29 cellular contexts compared by ENCODE assay signal in the genomic region with DNA sequence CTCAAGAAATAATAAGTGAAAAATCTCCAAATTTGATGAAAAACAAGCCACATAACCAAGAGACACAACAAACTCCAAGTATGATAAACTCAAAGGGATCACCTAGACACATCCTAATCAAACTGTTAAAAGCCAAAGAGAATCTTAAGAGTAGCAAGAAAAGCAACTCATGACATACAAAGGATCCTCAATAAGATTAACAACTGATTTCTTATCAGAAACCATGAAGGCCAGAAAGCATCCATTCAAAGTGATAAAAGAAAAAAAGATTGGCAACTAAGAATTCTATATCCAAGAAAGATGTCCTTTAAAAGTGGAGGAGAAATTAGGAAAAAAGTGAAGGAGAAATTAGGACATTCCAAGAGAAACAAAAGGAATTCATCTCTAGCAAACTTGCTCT. TPM values are rescaled to one million over a fixed set of nuclear protein-coding genes. Genes with fewer than 3 reads are reported as not detected.
A peak's percentile ranks its signal among the peaks of the same experiment; 100 is the strongest.
DNase-seq lines count a peak whose midpoint lies in the region; ATAC-seq and TF ChIP-seq lines count a peak whose summit lies in the region.
"Had no signal": no experiment of that assay in that cellular context is flagged by ENCODE, and none has a peak within 500 bp of the region (broad histone marks: within the 10 kb centered on the region; RNA-seq: fewer than 3 reads in every experiment).

No MANE protein-coding gene starts in this region.

- no peaks in the 10 kb centered on the region for H3K27me3 Mint-ChIP-seq in activated CD8-positive, alpha-beta memory T cell treated with anti-CD3 and anti-CD28 coated beads, Interleukin-2, amount 10 ng/mL, durations not matched to agents 7 days and 5 days
- H3K27me3 Mint-ChIP-seq in activated T-helper 2 cell treated with anti-CD3 and anti-CD28 coated beads, Interferon-gamma antibody, Interleukin-2, Interleukin-4, amounts not matched to agents 10 μg/mL and 5 μg/mL and 100 μg/mL, durations not matched to agents 14 hours and 24 hours and 36 hours (ENCODE audit: low read depth), result no peaks in the 10 kb centered on the region
- H3K27me3 Mint-ChIP-seq: CD8-positive, alpha-beta memory T cell; effector memory CD8-positive, alpha-beta T cell had no signal

- H2BK5ac ChIP-seq in IMR-90 (ENCODE audit: low read depth, low read length, poor library complexity, severe bottlenecking), result peak overlapping the region; percentile 52

- peaks cover 6 to 71% of the 10 kb centered on the region in 2 experiments; a peak in 3 of 4 replicates for H3K79me1 ChIP-seq in IMR-90 (ENCODE audit: low read depth in 1 of 2, low read length in 2 of 2)

- H3K36me3 Mint-ChIP-seq in activated CD8-positive, alpha-beta memory T cell treated with anti-CD3 and anti-CD28 coated beads, Interleukin-2, amount 10 ng/mL, durations not matched to agents 7 days and 5 days, result peaks cover 70% of the 10 kb centered on the region
- H3K36me3 Mint-ChIP-seq in activated T-helper 2 cell treated with anti-CD3 and anti-CD28 coated beads, Interferon-gamma antibody, Interleukin-2, Interleukin-4, amounts not matched to agents 10 μg/mL and 5 μg/mL and 100 μg/mL, durations not matched to agents 14 hours and 24 hours and 36 hours (ENCODE audit: low read depth), result peaks cover 93% of the 10 kb centered on the region

- H2BK120ac ChIP-seq in IMR-90 (ENCODE audit: low read depth, low read length), result no peak overlapping the region

- no peaks in the 10 kb centered on the region for H3K9me3 ChIP-seq in IMR-90 (ENCODE audit: control insufficient read depth, insufficient read depth, low read length)
- no peaks in the 10 kb centered on the region for H3K9me3 ChIP-seq in smooth muscle cell (replicated peaks; ENCODE audit: low read depth)
- H3K9me3 ChIP-seq: testis had no signal

- peaks cover 85% of the 10 kb centered on the region for H4K20me1 ChIP-seq in IMR-90 (ENCODE audit: insufficient read depth, low read length)
- peaks cover 99% of the 10 kb centered on the region for H4K20me1 ChIP-seq in smooth muscle cell (ENCODE audit: low read depth)

- H3K4me2 ChIP-seq in IMR-90 (ENCODE audit: low read depth, low read length) (no peak overlapping the region), smooth muscle cell (peak overlapping the region; percentile 59)
- H3K4me2 ChIP-seq: neural progenitor cell, PC-9 had no signal

- no peak for TF ChIP-seq POLR2A in IMR-90 (IDR thresholded peaks at IDR 0.05; ENCODE audit: low read depth, low read length)

- H3K27me3 ChIP-seq in IMR-90 (ENCODE audit: control insufficient read depth, insufficient read depth, low read length) (no peaks in the 10 kb centered on the region), smooth muscle cell (ENCODE audit: low read depth) (no peaks in the 10 kb centered on the region)
- H3K27me3 ChIP-seq: neural progenitor cell, testis had no signal

- CTCF ChIA-PET in activated CD8-positive, alpha-beta memory T cell treated with anti-CD3 and anti-CD28 coated beads, Interleukin-2, amount 10 ng/mL, durations not matched to agents 7 days and 5 days (lab: Charles Lee), result no interaction called here
- CTCF ChIA-PET in IMR-90 (lab: Yijun Ruan, JAX), result no interaction called here

- H2BK15ac ChIP-seq in IMR-90 (ENCODE audit: low read depth, low read length), result no peak overlapping the region

- no peak overlapping the region for H3K9ac ChIP-seq in IMR-90 (ENCODE audit: low read depth, low read length)
- H3K9ac ChIP-seq in smooth muscle cell (ENCODE audit: low read depth), result no peak overlapping the region
- H3K9ac ChIP-seq: neural progenitor cell had no signal

- H3F3A ChIP-seq in smooth muscle cell (ENCODE audit: low read depth), result peaks cover 32% of the 10 kb centered on the region

- TF ChIP-seq RAD21 in IMR-90 (IDR thresholded peaks at IDR 0.05; ENCODE audit: low read length), result no peak

- H2BK20ac ChIP-seq in IMR-90 (ENCODE audit: low read depth, low read length), result no peak overlapping the region

- H3K4me1 Mint-ChIP-seq in activated CD8-positive, alpha-beta memory T cell treated with anti-CD3 and anti-CD28 coated beads, Interleukin-2, amount 10 ng/mL, durations not matched to agents 7 days and 5 days, result peaks cover 47% of the 10 kb centered on the region
- H3K4me1 Mint-ChIP-seq in activated T-helper 2 cell treated with anti-CD3 and anti-CD28 coated beads, Interferon-gamma antibody, Interleukin-2, Interleukin-4, amounts not matched to agents 10 μg/mL and 5 μg/mL and 100 μg/mL, durations not matched to agents 14 hours and 24 hours and 36 hours (ENCODE audit: low read depth), result peaks cover 61% of the 10 kb centered on the region

- peaks cover 21% of the 10 kb centered on the region for H3K9me1 ChIP-seq in IMR-90 (ENCODE audit: insufficient read depth, low read length)

- no peak overlapping the region for H3K4me3 ChIP-seq in IMR-90 (ENCODE audit: insufficient read depth, low read depth, low read length)
- H3K4me3 ChIP-seq in smooth muscle cell, result no peak overlapping the region
- H3K4me3 ChIP-seq: neural progenitor cell, PC-9, SK-N-MC, skin epidermis, testis had no signal

- dilution Hi-C loops in IMR-90 (cut with HindIII; ENCODE audit: low sequenced_read_pairs, unreplicated experiment), result no loop called here

- no peak overlapping the region for H4K8ac ChIP-seq in IMR-90 (ENCODE audit: low read depth in 2 of 2, low read length in 2 of 2)

- peaks cover 99% of the 10 kb centered on the region for H3K79me2 ChIP-seq in smooth muscle cell (ENCODE audit: low read depth)

- H3K4me1 ChIP-seq in IMR-90 (ENCODE audit: control insufficient read depth, insufficient read depth, low read length), result peaks cover 12% of the 10 kb centered on the region
- peaks cover 14% of the 10 kb centered on the region for H3K4me1 ChIP-seq in smooth muscle cell (ENCODE audit: low read depth)

- in situ Hi-C loops in IMR-90 (cut with MboI; ENCODE audit: low sequenced_read_pairs), result no loop called here

- no peak overlapping the region for H3K27ac ChIP-seq in IMR-90 (ENCODE audit: insufficient read depth, low read length)
- H3K27ac ChIP-seq in smooth muscle cell (ENCODE audit: low read depth), result peak overlapping the region; percentile 81
- H3K27ac ChIP-seq: neural progenitor cell, PC-9, SK-N-MC, skin epidermis, testis had no signal

- H2AK5ac ChIP-seq in IMR-90 (ENCODE audit: low read depth, low read length), result no peak overlapping the region

- no peak for DNase-seq in activated CD8-positive, alpha-beta memory T cell treated with anti-CD3 and anti-CD28 coated beads, Interleukin-2, amount 10 ng/mL, durations not matched to agents 7 days and 5 days
- no peak for DNase-seq in activated CD8-positive, alpha-beta memory T cell treated with anti-CD3 and anti-CD28 coated beads, Interleukin-2, amount 50 U/mL, for 4 hours
- DNase-seq in IMR-90 (no peak), smooth muscle cell (lab: John Stamatoyannopoulos, UW; ENCODE audit: unreplicated experiment) (no peak)
- DNase-seq in activated T-helper 2 cell treated with anti-CD3 and anti-CD28 coated beads, Interferon-gamma antibody, Interleukin-2, Interleukin-4, amounts not matched to agents 10 μg/mL and 5 μg/mL and 100 μg/mL, durations not matched to agents 14 hours and 24 hours and 36 hours (ENCODE audit: low spot score), result no peak
- no peak for DNase-seq in stimulated activated naive CD4-positive, alpha-beta T cell (lab: John Stamatoyannopoulos, UW)
- DNase-seq: activated CD4-positive, alpha-beta T cell treated with anti-CD3 and anti-CD28 coated beads for 1 hour; activated effector memory CD4-positive, alpha-beta T cell treated with anti-CD3 and anti-CD28 coated beads, Interleukin-2, amount 50 U/mL, for 16 hours; CD8-positive, alpha-beta memory T cell; central memory CD4-positive, alpha-beta T cell; cortex of kidney; effector memory CD8-positive, alpha-beta T cell; EL; hippocampal formation; Karpas-422; mammary epithelial cell; NCI-H1417; NCI-H2029 treated with DMSO at 0.1 percent for 48 hours; NCI-H2227 treated with DMSO at 0.1 percent for 48 hours; NCI-H526; NK-92 treated with Interleukin-12 subunit alpha and Interleukin-12 subunit beta, amount 100 ng/mL, for 24 hours; PC-9; stimulated activated naive CD4-positive, alpha-beta T cell treated with Interleukin-2 at 50 U/mL for 16 hours; T-helper 2 cell; testis had no signal

- POLR2A ChIA-PET in IMR-90 (lab: Charles Lee; ENCODE audit: unreplicated experiment), result no interaction called here

- TF ChIP-seq CTCF in IMR-90 (conservative IDR thresholded peaks at IDR 0.05; ENCODE audit: low read depth, low read length), result no peak
- TF ChIP-seq CTCF in smooth muscle cell (IDR thresholded peaks at IDR 0.05; ENCODE audit: borderline replicate concordance, insufficient read depth, poor library complexity, severe bottlenecking), result no peak

- H2AK9ac ChIP-seq in IMR-90 (replicated peaks; ENCODE audit: low read depth, low read length, poor library complexity), result no peak overlapping the region

- H4K91ac ChIP-seq in IMR-90 (ENCODE audit: insufficient read depth, low read depth, low read length), result no peak overlapping the region

- H3K36me3 ChIP-seq in IMR-90 (ENCODE audit: control insufficient read depth, insufficient read depth, low read length) (peaks cover 19% of the 10 kb centered on the region), smooth muscle cell (ENCODE audit: low read depth) (no peaks in the 10 kb centered on the region)

- intact Hi-C loops in IMR-90 (cut with micrococcal nuclease), result no loop called here
- intact Hi-C loops in activated T-helper 2 cell treated with anti-CD3 and anti-CD28 coated beads, Interferon-gamma antibody, Interleukin-2, Interleukin-4, amounts not matched to agents 10 μg/mL and 5 μg/mL and 100 μg/mL, durations not matched to agents 14 hours and 24 hours and 36 hours (cut with micrococcal nuclease), result no loop called here

- no peak overlapping the region for H4K5ac ChIP-seq in IMR-90 (ENCODE audit: low read depth, low read length)

- no peak overlapping the region for H3K18ac ChIP-seq in IMR-90 (ENCODE audit: low read depth, low read length)

- no peak overlapping the region for H3K4ac ChIP-seq in IMR-90 (ENCODE audit: low read depth, low read length)

- H3K9me3 Mint-ChIP-seq in activated CD8-positive, alpha-beta memory T cell treated with anti-CD3 and anti-CD28 coated beads, Interleukin-2, amount 10 ng/mL, durations not matched to agents 7 days and 5 days (ENCODE audit: low read depth), result peaks cover 7% of the 10 kb centered on the region
- H3K9me3 Mint-ChIP-seq in activated T-helper 2 cell treated with anti-CD3 and anti-CD28 coated beads, Interferon-gamma antibody, Interleukin-2, Interleukin-4, amounts not matched to agents 10 μg/mL and 5 μg/mL and 100 μg/mL, durations not matched to agents 14 hours and 24 hours and 36 hours, result peaks cover 25% of the 10 kb centered on the region

- no peak overlapping the region for H3K56ac ChIP-seq in IMR-90 (ENCODE audit: extremely low read depth, insufficient read depth, low read length)

- BruUV-seq in IMR-90 (replicated peaks; lab: Mats Ljungman, UMichigan), result no TSS peak

- H3K4me3 Mint-ChIP-seq in activated CD8-positive, alpha-beta memory T cell treated with anti-CD3 and anti-CD28 coated beads, Interleukin-2, amount 10 ng/mL, durations not matched to agents 7 days and 5 days, result no peak overlapping the region
- no peak overlapping the region for H3K4me3 Mint-ChIP-seq in activated T-helper 2 cell treated with anti-CD3 and anti-CD28 coated beads, Interferon-gamma antibody, Interleukin-2, Interleukin-4, amounts not matched to agents 10 μg/mL and 5 μg/mL and 100 μg/mL, durations not matched to agents 14 hours and 24 hours and 36 hours (ENCODE audit: low read depth)
- H3K4me3 Mint-ChIP-seq: CD8-positive, alpha-beta memory T cell; effector memory CD8-positive, alpha-beta T cell; neural progenitor cell had no signal

- no peak overlapping the region for H3K23ac ChIP-seq in IMR-90 (ENCODE audit: low read depth, low read length)

- no peak overlapping the region for H2AFZ ChIP-seq in IMR-90 (replicated peaks; ENCODE audit: low read length, poor library complexity)
- no peak overlapping the region for H2AFZ ChIP-seq in smooth muscle cell (ENCODE audit: low read depth)
- H2AFZ ChIP-seq: neural progenitor cell, PC-9 had no signal

- H3K27ac Mint-ChIP-seq in activated CD8-positive, alpha-beta memory T cell treated with anti-CD3 and anti-CD28 coated beads, Interleukin-2, amount 10 ng/mL, durations not matched to agents 7 days and 5 days, result peak overlapping the region; percentile 40
- H3K27ac Mint-ChIP-seq in activated T-helper 2 cell treated with anti-CD3 and anti-CD28 coated beads, Interferon-gamma antibody, Interleukin-2, Interleukin-4, amounts not matched to agents 10 μg/mL and 5 μg/mL and 100 μg/mL, durations not matched to agents 14 hours and 24 hours and 36 hours, result peak overlapping the region; percentile 48
- H3K27ac Mint-ChIP-seq: effector memory CD8-positive, alpha-beta T cell; neural progenitor cell had no signal

- no peak overlapping the region for H3K14ac ChIP-seq in IMR-90 (replicated peaks; ENCODE audit: low read depth, low read length)

- no peak for ATAC-seq in activated CD8-positive, alpha-beta memory T cell treated with anti-CD3 and anti-CD28 coated beads, Interleukin-2, amount 10 ng/mL, durations not matched to agents 7 days and 5 days
- ATAC-seq in IMR-90 (ENCODE audit: low read depth) (no peak), GM18520 (IDR thresholded peaks at IDR 0.05; ENCODE audit: unreplicated experiment) (no peak)
- ATAC-seq: effector memory CD8-positive, alpha-beta T cell had no signal

RNA-seq across cellular contexts. Expression of a gene that starts 23.5 kb away (rescaled TPM):
- total RNA-seq in activated CD8-positive, alpha-beta memory T cell treated with anti-CD3 and anti-CD28 coated beads, Interleukin-2, amount 10 ng/mL, durations not matched to agents 7 days and 5 days, result 10 to 100 TPM; 50.5 to 59.4 TPM
- 53.2 and 55.3 TPM in 2 replicates for total RNA-seq in IMR-90 (2012; rRNA removed)
- 40.5 and 40.9 TPM in 2 replicates for polyA plus RNA-seq in IMR-90 (2012; rRNA removed)
- 12.6 and 25.0 TPM in 2 replicates for polyA plus RNA-seq in IMR-90 (2012; cell fraction: cytosol; rRNA removed)
- polyA plus RNA-seq in IMR-90 (2012; cell fraction: nucleus; rRNA removed; ENCODE audit: low replicate concordance), result 7.3 and 45.0 TPM in 2 replicates
- 50.5 and 52.2 TPM in 2 replicates for total RNA-seq in activated T-helper 2 cell treated with anti-CD3 and anti-CD28 coated beads, Interferon-gamma antibody, Interleukin-2, Interleukin-4, amounts not matched to agents 10 μg/mL and 5 μg/mL and 100 μg/mL, durations not matched to agents 14 hours and 24 hours and 36 hours
- 123 and 155 TPM in 2 replicates for total RNA-seq in smooth muscle cell
- 71.8 and 106 TPM in 2 replicates for polyA plus RNA-seq in smooth muscle cell

RNA-seq across cellular contexts. Expression of a gene that starts 49.0 kb away (rescaled TPM):
- 10 to 100 TPM; 33.1 to 49.0 TPM for total RNA-seq in activated CD8-positive, alpha-beta memory T cell treated with anti-CD3 and anti-CD28 coated beads, Interleukin-2, amount 10 ng/mL, durations not matched to agents 7 days and 5 days
- total RNA-seq in IMR-90 (2012; rRNA removed) (39.8 and 67.5 TPM in 2 replicates), smooth muscle cell (108 and 114 TPM in 2 replicates)
- polyA plus RNA-seq in IMR-90 (2012; rRNA removed) (73.9 and 77.1 TPM in 2 replicates), smooth muscle cell (130 and 142 TPM in 2 replicates)
- polyA plus RNA-seq in IMR-90 (2012; cell fraction: cytosol; rRNA removed), result 61.9 and 89.3 TPM in 2 replicates
- 72.4 and 84.7 TPM in 2 replicates for polyA plus RNA-seq in IMR-90 (2012; cell fraction: nucleus; rRNA removed; ENCODE audit: low replicate concordance)
- total RNA-seq in activated T-helper 2 cell treated with anti-CD3 and anti-CD28 coated beads, Interferon-gamma antibody, Interleukin-2, Interleukin-4, amounts not matched to agents 10 μg/mL and 5 μg/mL and 100 μg/mL, durations not matched to agents 14 hours and 24 hours and 36 hours, result 39.2 and 40.5 TPM in 2 replicates
